13 cellular contexts compared by ENCODE assay signal in the genomic region with DNA sequence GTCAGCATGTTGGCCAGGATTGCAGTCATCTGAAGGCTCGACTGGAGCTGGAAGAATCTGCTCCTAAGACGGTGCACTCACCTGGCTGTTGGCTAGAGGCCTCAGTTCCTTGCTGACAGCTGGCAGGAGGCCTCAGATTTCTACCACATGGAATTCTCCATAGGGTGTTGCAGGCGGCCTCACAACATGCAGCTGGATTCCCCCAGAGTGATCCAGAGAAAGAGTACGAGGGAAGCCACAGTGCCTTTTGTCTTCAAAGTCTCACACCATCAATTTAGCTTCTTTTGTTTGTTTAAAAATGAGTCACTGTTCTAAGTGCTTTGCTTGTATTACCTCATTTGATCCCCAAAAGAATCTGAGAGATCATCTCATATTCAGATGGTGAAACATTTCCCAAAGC.
A peak's percentile ranks its signal among the peaks of the same experiment; 100 is the strongest.
DNase-seq lines count a peak whose midpoint lies in the region; ATAC-seq and TF ChIP-seq lines count a peak whose summit lies in the region.
"Had no signal": no experiment of that assay in that cellular context is flagged by ENCODE, and none has a peak within 500 bp of the region (broad histone marks: within the 10 kb centered on the region; RNA-seq: fewer than 3 reads in every experiment).

No MANE protein-coding gene starts in this region.

- intact Hi-C loops in transverse colon (cut with DNase I; ENCODE audit: low total_unique reads) = no loop called here

- H3K27me3 ChIP-seq in transverse colon = peaks cover 4% of the 10 kb centered on the region

- no peaks in the 10 kb centered on the region for H3K4me1 ChIP-seq in transverse colon

- no peak for ATAC-seq in HG03095 (IDR thresholded peaks at IDR 0.05; ENCODE audit: unreplicated experiment)
- ATAC-seq: activated CD8-positive, alpha-beta T cell treated with anti-CD3 and anti-CD28 coated beads for 36 hours; effector memory CD8-positive, alpha-beta T cell; right cardiac atrium had no signal

- peak; percentile 25 for DNase-seq in AG20443 (ENCODE audit: low spot score)
- peak; percentile 67 for DNase-seq in HFF-Myc (ENCODE audit: extremely low read depth, low read depth)
- DNase-seq in SHP77 treated with DMSO at 0.1 percent for 48 hours (lab: John Stamatoyannopoulos, UW) = peak; percentile 34
- DNase-seq in fibroblast of the aortic adventitia (ENCODE audit: low read depth) = peak; percentile 46
- DNase-seq in stimulated activated CD4-positive, alpha-beta T cell treated with anti-CD3 and anti-CD28 coated beads, Interleukin-4, amount 100 ng/mL, for 24 hours = no peak
- no peak for DNase-seq in NCI-H1436 treated with DMSO at 0.1 percent for 48 hours (lab: John Stamatoyannopoulos, UW)
- no peak for DNase-seq in transverse colon
- DNase-seq: activated CD8-positive, alpha-beta T cell treated with anti-CD3 and anti-CD28 coated beads for 36 hours; effector memory CD8-positive, alpha-beta T cell; right cardiac atrium; T-helper 2 cell had no signal

- WGBS in transverse colon (ENCODE audit: low coverage in 1 of 2), 2 donors = 0 to 43% methylated on average over 1 to 4 of the region's 4 CpGs

- TF ChIP-seq CTCF in HFF-Myc (IDR thresholded peaks at IDR 0.05; ENCODE audit: low read depth, low read length, missing control alignments) = no peak
- no peak for TF ChIP-seq CTCF in fibroblast of the aortic adventitia (IDR thresholded peaks at IDR 0.05; ENCODE audit: insufficient read depth, low read length)
- no peak for TF ChIP-seq CTCF in transverse colon (IDR thresholded peaks at IDR 0.05)

- H3K36me3 ChIP-seq in transverse colon = no peaks in the 10 kb centered on the region

- H3K9me3 ChIP-seq in transverse colon = no peaks in the 10 kb centered on the region

- TF ChIP-seq POLR2A in transverse colon (IDR thresholded peaks at IDR 0.05) = no peak

- in situ Hi-C loops in transverse colon (cut with MboI; ENCODE audit: low pct_ligation_motif_present in 1 of 4, low pct_unique_long_range_greater_than_20kb in 1 of 4, low sequenced_read_pairs in 3 of 4) = no loop called here

- no peak overlapping the region for H3K4me3 ChIP-seq in HFF-Myc (replicated peaks; ENCODE audit: low read depth, low read length)
- no peak overlapping the region for H3K4me3 ChIP-seq in fibroblast of the aortic adventitia (ENCODE audit: low read depth, low read length)
- H3K4me3 ChIP-seq in transverse colon = no peak overlapping the region

- no peak for TF ChIP-seq EP300 in transverse colon (IDR thresholded peaks at IDR 0.05; ENCODE audit: low read depth)

- no peak overlapping the region for H3K27ac ChIP-seq in transverse colon
- H3K27ac ChIP-seq: C4-2B had no signal

Comparison
In these comparisons a context has a peak if more than half of its experiments do, and no peak if none do; other contexts are left out.
1. DNase-seq: peak in AG20443 (single experiment), HFF-Myc (single experiment), SHP77 treated with DMSO at 0.1 percent for 48 hours (single experiment) and fibroblast of the aortic adventitia (single experiment); none in stimulated activated CD4-positive, alpha-beta T cell treated with anti-CD3 and anti-CD28 coated beads, Interleukin-4, amount 100 ng/mL, for 24 hours (single experiment), NCI-H1436 treated with DMSO at 0.1 percent for 48 hours (single experiment) and transverse colon (single experiment).